ENCODE assay signal across 10 cellular contexts in genomic region chr3:195117978-195118581, GRCh38.
A peak's percentile ranks its signal among the peaks of the same experiment; 100 is the strongest.
DNase-seq lines count a peak whose midpoint lies in the region; TF ChIP-seq lines count a peak whose summit lies in the region.
"Had no signal": no experiment of that assay in that cellular context is flagged by ENCODE, and none has a peak within 500 bp of the region (broad histone marks: within the 10 kb centered on the region; RNA-seq: fewer than 3 reads in every experiment).

No MANE protein-coding gene starts in this region.

- no peaks in the 10 kb centered on the region for H3K27me3 Mint-ChIP-seq in CD4-positive, alpha-beta memory T cell

- no peak overlapping the region for H3K4me3 ChIP-seq in HUES64 (ENCODE audit: low read length)
- H3K4me3 ChIP-seq in astrocyte of the cerebellum (ENCODE audit: low read depth, low read length), result no peak overlapping the region
- no peak overlapping the region for H3K4me3 ChIP-seq in liver (ENCODE audit: low read depth in 1 of 3, low read length in 3 of 3)
- H3K4me3 ChIP-seq in CD4-positive, alpha-beta memory T cell (ENCODE audit: low read length in 2 of 2), result no peak overlapping the region
- H3K4me3 ChIP-seq: pancreas had no signal

- H3K27ac ChIP-seq in HUES64 (ENCODE audit: low read depth, low read length) (peak overlapping the region; percentile 61; the same call in 1 of the 2 replicates), liver (ENCODE audit: low read depth in 1 of 2, low read length in 2 of 2) (no peak overlapping the region)
- no peak overlapping the region for H3K27ac ChIP-seq in CD4-positive, alpha-beta memory T cell (ENCODE audit: low read depth, low read length)
- H3K27ac ChIP-seq: pancreas had no signal

- H3K4me1 ChIP-seq in HUES64 (ENCODE audit: insufficient read depth, low read length) (peaks cover 22% of the 10 kb centered on the region), liver (ENCODE audit: control insufficient read depth in 4 of 4, insufficient read depth in 4 of 4, low read length in 3 of 4) (no peaks in the 10 kb centered on the region)
- H3K4me1 ChIP-seq in CD4-positive, alpha-beta memory T cell (ENCODE audit: insufficient read depth, low read length), result no peaks in the 10 kb centered on the region
- H3K4me1 ChIP-seq: pancreas had no signal

- no peaks in the 10 kb centered on the region for H3K27me3 ChIP-seq in HUES64 (ENCODE audit: insufficient read depth, low read length)
- no peaks in the 10 kb centered on the region for H3K27me3 ChIP-seq in liver (ENCODE audit: control insufficient read depth in 4 of 4, insufficient read depth in 4 of 4, low read length in 3 of 4)
- H3K27me3 ChIP-seq in CD4-positive, alpha-beta memory T cell (ENCODE audit: insufficient read depth, low read length), result no peaks in the 10 kb centered on the region
- H3K27me3 ChIP-seq: pancreas had no signal

- H3K9me3 Mint-ChIP-seq in CD4-positive, alpha-beta memory T cell, result no peaks in the 10 kb centered on the region

- no peaks in the 10 kb centered on the region for H3K9me3 ChIP-seq in HUES64 (ENCODE audit: insufficient read depth, low read depth, low read length)
- H3K9me3 ChIP-seq in liver (ENCODE audit: control insufficient read depth in 4 of 4, low read length in 3 of 4), result no peaks in the 10 kb centered on the region
- no peaks in the 10 kb centered on the region for H3K9me3 ChIP-seq in CD4-positive, alpha-beta memory T cell (ENCODE audit: control insufficient read depth in 1 of 2, low read length in 2 of 2)
- H3K9me3 ChIP-seq: pancreas had no signal

- CTCF ChIA-PET in CD4-positive, alpha-beta memory T cell (lab: Charles Lee; ENCODE audit: partially characterized antibody), result interaction anchor here (1.5 kb wide), 1 partner anchor 11 kb away, joined by 4 read pairs; no protein-coding TSS in a partner anchor

- 66% methylated on average over 10 of the region's 10 CpGs for WGBS in HUES64
- WGBS in liver, result 62% methylated on average over 10 of the region's 10 CpGs

- intact Hi-C loops in CD4-positive, alpha-beta memory T cell (cut with micrococcal nuclease), result no loop called here

- POLR2A ChIA-PET in CD4-positive, alpha-beta memory T cell (lab: Charles Lee; ENCODE audit: partially characterized antibody), result no interaction called here

- in situ Hi-C loops in astrocyte of the cerebellum (cut with HindIII; ENCODE audit: low sequenced_read_pairs), result no loop called here

- H3K4me3 Mint-ChIP-seq in CD4-positive, alpha-beta memory T cell, result no peak overlapping the region

- no peaks in the 10 kb centered on the region for H3K36me3 ChIP-seq in HUES64 (ENCODE audit: insufficient read depth, low read length)
- no peaks in the 10 kb centered on the region for H3K36me3 ChIP-seq in liver (ENCODE audit: control insufficient read depth in 4 of 4, insufficient read depth in 3 of 4, low read depth in 1 of 4, low read length in 3 of 4)
- no peaks in the 10 kb centered on the region for H3K36me3 ChIP-seq in CD4-positive, alpha-beta memory T cell (ENCODE audit: insufficient read depth, low read length)
- H3K36me3 ChIP-seq: pancreas had no signal

- TF ChIP-seq CTCF in astrocyte of the cerebellum (IDR thresholded peaks at IDR 0.05; ENCODE audit: low read depth, low read length, missing control alignments) (peak; percentile 41), liver (IDR thresholded peaks at IDR 0.05; ENCODE audit: low read depth, low read length, missing input control) (peak; percentile 9)

- no peaks in the 10 kb centered on the region for H3K36me3 Mint-ChIP-seq in CD4-positive, alpha-beta memory T cell

- H3K27ac Mint-ChIP-seq in CD4-positive, alpha-beta memory T cell, result peak overlapping the region in 1 of 7 donors; percentile 64

- H3K9ac ChIP-seq in HUES64 (ENCODE audit: low read depth, low read length), result no peak overlapping the region
- H3K9ac ChIP-seq in liver (ENCODE audit: low read depth in 1 of 2, low read length in 2 of 2), result no peak overlapping the region

- TF ChIP-seq RAD21 in liver (IDR thresholded peaks at IDR 0.05), result no peak

- DNase-seq in DMS53 (lab: John Stamatoyannopoulos, UW) (peak; percentile 90), astrocyte of the cerebellum (ENCODE audit: low read depth) (no peak), amniotic stem cell (lab: John Stamatoyannopoulos, UW) (no peak), CD1c-positive myeloid dendritic cell (ENCODE audit: extremely low spot score) (no peak)
- DNase-seq in stimulated activated CD4-positive, alpha-beta T cell treated with anti-CD3 and anti-CD28 coated beads, Interleukin-15, amount 100 ng/mL, for 24 hours, result no peak
- DNase-seq in CD4-positive, alpha-beta memory T cell, result no peak
- DNase-seq: NCI-H446, pancreas had no signal

- peaks cover 0 to 6% (median 0%) of the 10 kb centered on the region in 4 donors for H3K4me1 Mint-ChIP-seq in CD4-positive, alpha-beta memory T cell

TF ChIP-seq in liver, 16 proteins besides CTCF, POLR2A, EP300 and RAD21:
- TF ChIP-seq RXRA (IDR thresholded peaks at IDR 0.05) (no peak), NR2F2 (IDR thresholded peaks at IDR 0.05) (peak; percentile 79)
